Comparison of ENCODE assay signal across 16 cellular contexts in genomic region chr9:112774006-112774996, GRCh38. TPM values are rescaled to one million over a fixed set of nuclear protein-coding genes. Genes with fewer than 3 reads are reported as not detected.
A peak's percentile ranks its signal among the peaks of the same experiment; 100 is the strongest.
DNase-seq lines count a peak whose midpoint lies in the region; ATAC-seq and TF ChIP-seq lines count a peak whose summit lies in the region.
"Had no signal": no experiment of that assay in that cellular context is flagged by ENCODE, and none has a peak within 500 bp of the region (broad histone marks: within the 10 kb centered on the region; RNA-seq: fewer than 3 reads in every experiment).

No MANE protein-coding gene starts in this region.

- TF ChIP-seq CTCF in OCI-LY7 (conservative IDR thresholded peaks at IDR 0.05; ENCODE audit: low read length) = no peak

- no peak overlapping the region for H3K27ac ChIP-seq in OCI-LY7 (ENCODE audit: low read depth, low read length, poor library complexity, severe bottlenecking)
- H3K27ac ChIP-seq: 22Rv1, prostate gland, thyroid gland, VCaP had no signal

- no peaks in the 10 kb centered on the region for H3K79me2 ChIP-seq in OCI-LY7 (ENCODE audit: insufficient read depth, low read depth, low read length)

- CTCF ChIA-PET in OCI-LY7 (lab: Charles Lee; ENCODE audit: unreplicated experiment) = no interaction called here

- no TSS peak for BruUV-seq in OCI-LY7 (replicated peaks; lab: Mats Ljungman, UMichigan)

- H3K9me3 Mint-ChIP-seq in stimulated activated naive CD8-positive, alpha-beta T cell treated with anti-CD3 and anti-CD28 coated beads, Interleukin-15, amount 100 ng/mL, for 72 hours = no peaks in the 10 kb centered on the region

- H3K4me1 Mint-ChIP-seq in stimulated activated naive CD8-positive, alpha-beta T cell treated with anti-CD3 and anti-CD28 coated beads, Interleukin-15, amount 100 ng/mL, for 72 hours = peaks cover 49% of the 10 kb centered on the region

- H3K4me2 ChIP-seq in OCI-LY7 (ENCODE audit: low read length) = peak overlapping the region; percentile 33; the same call in 1 of the 2 replicates

- H3K9me2 ChIP-seq in OCI-LY7 (ENCODE audit: insufficient read depth, low read length) = no peaks in the 10 kb centered on the region

- H3K9me3 ChIP-seq in OCI-LY7 (ENCODE audit: low read length) = no peaks in the 10 kb centered on the region
- H3K9me3 ChIP-seq: prostate gland, thyroid gland had no signal

- peak; percentile 28 for DNase-seq in DMS53 (lab: John Stamatoyannopoulos, UW)
- no peak for DNase-seq in DMS53 treated with DMSO at 0.1 percent for 48 hours (lab: John Stamatoyannopoulos, UW; ENCODE audit: unreplicated experiment)
- DNase-seq in HCEC 1CT = peak; percentile 23
- peak; percentile 14 for DNase-seq in OCI-LY7 (ENCODE audit: low spot score)
- peak; percentile 37 for DNase-seq in myocyte (ENCODE audit: low read depth)
- no peak for DNase-seq in left colon
- DNase-seq in stimulated activated naive CD8-positive, alpha-beta T cell treated with anti-CD3 and anti-CD28 coated beads, Interleukin-15, amount 100 ng/mL, for 72 hours = no peak
- DNase-seq: activated effector memory CD4-positive, alpha-beta T cell treated with Interleukin-2 at 50 U/mL for 16 hours; DMS79; IMR-90; thyroid gland had no signal

- peak overlapping the region in 1 of 2 donors; percentile 66 for H3K4me3 Mint-ChIP-seq in stimulated activated naive CD8-positive, alpha-beta T cell treated with anti-CD3 and anti-CD28 coated beads, Interleukin-15, amount 100 ng/mL, for 72 hours

- intact Hi-C loops in OCI-LY7 (cut with micrococcal nuclease; ENCODE audit: unreplicated experiment) = loop anchor here (2.0 kb wide), 1 partner anchor 24 kb away; the partner anchor contains the start of gene SNX30
- intact Hi-C loops in left colon (cut with DNase I, micrococcal nuclease) = no loop called here

- H3K36me3 ChIP-seq in OCI-LY7 (ENCODE audit: insufficient read depth, low read length) = no peaks in the 10 kb centered on the region
- H3K36me3 ChIP-seq: prostate gland, thyroid gland had no signal

- no peaks in the 10 kb centered on the region for H3K27me3 Mint-ChIP-seq in stimulated activated naive CD8-positive, alpha-beta T cell treated with anti-CD3 and anti-CD28 coated beads, Interleukin-15, amount 100 ng/mL, for 72 hours

- H4K20me1 ChIP-seq in OCI-LY7 (ENCODE audit: insufficient read depth, low read length) = peaks cover 6% of the 10 kb centered on the region

- no peak overlapping the region for H3K4me3 ChIP-seq in OCI-LY7 (ENCODE audit: low read depth, low read length, poor library complexity, severe bottlenecking)
- H3K4me3 ChIP-seq: lung, prostate gland, thyroid gland had no signal

- H2AFZ ChIP-seq in OCI-LY7 (ENCODE audit: low read length) = no peak overlapping the region

- ATAC-seq in left colon (no peak), GM21825 (IDR thresholded peaks at IDR 0.05; ENCODE audit: unreplicated experiment) (no peak)
- no peak for ATAC-seq in stimulated activated naive CD8-positive, alpha-beta T cell treated with anti-CD3 and anti-CD28 coated beads, Interleukin-15, amount 100 ng/mL, for 72 hours

- POLR2A ChIA-PET in OCI-LY7 (lab: Charles Lee) = interaction anchor here (0.6 to 2.3 kb wide), 5 partner anchors 13 to 285 kb away, joined by 3 to 7 read pairs (median 4); no protein-coding TSS in a partner anchor

- H3K27ac Mint-ChIP-seq in stimulated activated naive CD8-positive, alpha-beta T cell treated with anti-CD3 and anti-CD28 coated beads, Interleukin-15, amount 100 ng/mL, for 72 hours = peak overlapping the region in 1 of 2 donors; percentile 23

- peaks cover 20% of the 10 kb centered on the region for H3K4me1 ChIP-seq in OCI-LY7 (ENCODE audit: insufficient read depth, low read length, poor library complexity, severe bottlenecking)
- H3K4me1 ChIP-seq: prostate gland had no signal

RNA-seq across cellular contexts. Expression of gene SNX30, which starts 23.7 kb away (rescaled TPM):
- total RNA-seq in OCI-LY7 (2014; rRNA removed; shearing (Covaris generic)) = 14.2 and 19.8 TPM in 2 replicates
- total RNA-seq in OCI-LY7 (2022) (13.5 and 17.1 TPM in 2 replicates), myocyte (4.3 and 6.2 TPM in 2 replicates), left colon (10 to 100 TPM; 30.7 to 35.3 TPM)
- polyA plus RNA-seq in myocyte (2012) = 6.7 TPM

RNA-seq across cellular contexts. Expression of gene INIP, which starts 56.4 kb away (rescaled TPM):
- total RNA-seq in OCI-LY7 (2014; rRNA removed; shearing (Covaris generic)) = 23.2 and 27.0 TPM in 2 replicates
- 34.4 and 34.5 TPM in 2 replicates for total RNA-seq in OCI-LY7 (2022)
- total RNA-seq in myocyte = 15.6 and 27.0 TPM in 2 replicates
- 14.7 TPM for polyA plus RNA-seq in myocyte (2012)
- total RNA-seq in left colon = 10 to 100 TPM; 27.3 to 31.9 TPM

Comparison
In these comparisons a context has a peak if more than half of its experiments do, and no peak if none do; other contexts are left out.
1. DNase-seq: peak in DMS53 (single experiment), HCEC 1CT (single experiment), OCI-LY7 (single experiment) and myocyte (single experiment); none in DMS53 treated with DMSO at 0.1 percent for 48 hours (single experiment), left colon (0 of 2) and stimulated activated naive CD8-positive, alpha-beta T cell treated with anti-CD3 and anti-CD28 coated beads, Interleukin-15, amount 100 ng/mL, for 72 hours (0 of 2).